Comparison of ENCODE assay signal across 12 cellular contexts in the genomic region with DNA sequence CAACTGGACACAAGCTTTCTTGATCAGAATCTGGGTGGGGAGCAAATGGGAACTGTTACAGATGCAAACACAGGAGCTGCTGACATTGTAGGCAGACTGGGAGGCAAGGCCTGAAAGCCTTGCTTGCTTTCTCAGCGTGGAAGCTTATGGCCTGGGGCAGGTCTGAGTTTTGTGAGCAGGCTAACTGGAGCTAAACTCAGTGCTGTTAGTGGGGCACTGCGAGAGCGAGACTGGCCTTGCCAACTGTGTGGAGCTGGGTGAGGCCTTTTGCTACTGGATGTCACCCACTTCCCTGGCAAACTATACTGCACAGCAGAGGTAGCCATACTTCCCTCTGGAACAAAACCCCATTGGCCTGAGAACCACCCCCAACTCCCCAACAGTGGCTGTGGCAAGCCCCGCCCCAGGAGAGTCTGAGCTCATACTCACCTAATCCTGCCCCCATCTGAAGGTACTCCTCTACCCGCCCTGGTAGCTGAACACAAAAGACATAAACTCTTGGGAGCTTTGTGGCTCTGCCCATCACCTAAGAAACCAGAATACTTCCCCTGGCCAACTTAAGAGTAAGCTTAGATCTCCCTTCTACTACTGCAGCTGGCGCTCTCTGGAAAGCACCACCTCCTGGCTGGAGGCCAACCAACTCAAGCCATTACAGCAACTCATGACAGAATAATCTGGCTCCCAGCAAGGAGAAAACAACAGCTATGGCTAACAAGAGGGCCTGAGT. TPM values are rescaled to one million over a fixed set of nuclear protein-coding genes. Genes with fewer than 3 reads are reported as not detected.
DNase-seq lines count a peak whose midpoint lies in the region; ATAC-seq, FAIRE-seq and TF ChIP-seq lines count a peak whose summit lies in the region.
"Had no signal": no experiment of that assay in that cellular context is flagged by ENCODE, and none has a peak within 500 bp of the region (broad histone marks: within the 10 kb centered on the region; RNA-seq: fewer than 3 reads in every experiment).

No MANE protein-coding gene starts in this region.

- TF ChIP-seq POLR2A in heart left ventricle (IDR thresholded peaks at IDR 0.05) = no peak

- 68 to 86% (median 83%) methylated on average over 5 to 6 of the region's 6 CpGs for WGBS in heart left ventricle, 4 donors
- WGBS in heart right ventricle, 2 donors = 79 to 86% methylated on average over 6 of the region's 6 CpGs

- in situ Hi-C loops in astrocyte of the cerebellum (cut with HindIII; ENCODE audit: low sequenced_read_pairs) = no loop called here

- H3K27ac ChIP-seq in heart left ventricle (no peak overlapping the region), heart right ventricle (no peak overlapping the region), left lung (no peak overlapping the region)
- H3K27ac ChIP-seq: spleen had no signal

- DNase-seq in heart left ventricle (peak; percentile 11 to 69 (median 48)), Right ventricle myocardium inferior (ENCODE audit: missing footprints) (no peak), astrocyte of the cerebellum (ENCODE audit: low read depth) (peak; percentile 15), heart right ventricle (peak; percentile 8 to 41), D721Med (ENCODE audit: insufficient read length, low spot score) (no peak), left lung (no peak)
- no peak for DNase-seq in activated CD4-positive, alpha-beta T cell treated with anti-CD3 and anti-CD28 coated beads for 4 hours
- DNase-seq: NCI-H1436 treated with DMSO at 0.1 percent for 48 hours; spleen; stimulated activated CD8-positive, alpha-beta memory T cell treated with anti-CD3 and anti-CD28 coated beads, Interleukin-4, amount 100 ng/mL, for 48 hours had no signal

- intact Hi-C loops in heart left ventricle (cut with DNase I) (no loop called here), Right ventricle myocardium inferior (cut with DNase I) (no loop called here), heart right ventricle (cut with DNase I) (no loop called here), left lung (cut with DNase I) (no loop called here)

- H3K4me1 ChIP-seq in heart left ventricle (no peaks in the 10 kb centered on the region), heart right ventricle (no peaks in the 10 kb centered on the region), left lung (no peaks in the 10 kb centered on the region)
- H3K4me1 ChIP-seq: spleen had no signal

- no peak for FAIRE-seq in D721Med (lab: Jason Lieb, UNC)
- FAIRE-seq: colon had no signal

- H3K4me3 ChIP-seq in heart left ventricle = no peak overlapping the region
- no peak overlapping the region for H3K4me3 ChIP-seq in astrocyte of the cerebellum (ENCODE audit: low read depth, low read length)
- no peak overlapping the region for H3K4me3 ChIP-seq in heart right ventricle
- no peak overlapping the region for H3K4me3 ChIP-seq in left lung
- H3K4me3 ChIP-seq: spleen had no signal

- no peaks in the 10 kb centered on the region for H3K9me3 ChIP-seq in heart left ventricle
- H3K9me3 ChIP-seq in heart right ventricle = no peaks in the 10 kb centered on the region
- no peaks in the 10 kb centered on the region for H3K9me3 ChIP-seq in left lung

- TF ChIP-seq CTCF in heart left ventricle (IDR thresholded peaks at IDR 0.05) (no peak), astrocyte of the cerebellum (IDR thresholded peaks at IDR 0.05; ENCODE audit: low read depth, low read length, missing control alignments) (no peak), heart right ventricle (IDR thresholded peaks at IDR 0.05) (no peak), D721Med (IDR thresholded peaks at IDR 0.05; ENCODE audit: insufficient read depth, missing control alignments) (no peak), left lung (IDR thresholded peaks at IDR 0.05) (no peak)

- H3K36me3 ChIP-seq in heart left ventricle (no peaks in the 10 kb centered on the region), heart right ventricle (no peaks in the 10 kb centered on the region), left lung (no peaks in the 10 kb centered on the region)
- H3K36me3 ChIP-seq: spleen had no signal

- H3K27me3 ChIP-seq in heart left ventricle (no peaks in the 10 kb centered on the region), heart right ventricle (no peaks in the 10 kb centered on the region), left lung (no peaks in the 10 kb centered on the region)
- H3K27me3 ChIP-seq: spleen had no signal

- ATAC-seq in heart left ventricle (peak in 1 of 4 donors; percentile 53), Right ventricle myocardium inferior (no peak), heart right ventricle (peak in 2 of 8 donors; percentile 25 to 39), left lung (no peak), HG03457 (IDR thresholded peaks at IDR 0.05; ENCODE audit: unreplicated experiment) (no peak)

RNA-seq across cellular contexts. Expression of a gene that starts 42.9 kb away (rescaled TPM):
- under 1 TPM in 5 of 9 donors, not detected in 4; 0.07 to 0.27 (median 0.13) TPM for total RNA-seq in heart left ventricle
- under 1 TPM in 1 of 2 donors, not detected in 1; 0.08 TPM for polyA plus RNA-seq in heart left ventricle
- 0.22 TPM for total RNA-seq in Right ventricle myocardium inferior
- total RNA-seq in heart right ventricle = under 1 TPM in 3 of 10 donors, not detected in 7; 0.13 to 0.25 (median 0.14) TPM
- under 1 TPM in 1 of 2 donors, not detected in 1; 0.14 TPM for polyA plus RNA-seq in heart right ventricle
- 1 to 10 TPM; 1.2 to 1.4 TPM for total RNA-seq in left lung

Comparison
In these comparisons a context has a peak if more than half of its experiments do, and no peak if none do; other contexts are left out.
1. DNase-seq: peak in heart left ventricle (5 of 5), astrocyte of the cerebellum (single experiment) and heart right ventricle (2 of 2); none in Right ventricle myocardium inferior (single experiment), activated CD4-positive, alpha-beta T cell treated with anti-CD3 and anti-CD28 coated beads for 4 hours (0 of 2), D721Med (single experiment) and left lung (0 of 2).